Comparison of ENCODE assay signal across 15 cellular contexts in genomic region chr5:16913187-16913839, GRCh38. TPM values are rescaled to one million over a fixed set of nuclear protein-coding genes. Genes with fewer than 3 reads are reported as not detected.
DNase-seq lines count a peak whose midpoint lies in the region; ATAC-seq and TF ChIP-seq lines count a peak whose summit lies in the region.
"Had no signal": no experiment of that assay in that cellular context is flagged by ENCODE, and none has a peak within 500 bp of the region (broad histone marks: within the 10 kb centered on the region; RNA-seq: fewer than 3 reads in every experiment).

No MANE protein-coding gene starts in this region.

- H3K27me3 ChIP-seq in RWPE2 (ENCODE audit: insufficient read depth, poor library complexity, severe bottlenecking), result no peaks in the 10 kb centered on the region
- no peaks in the 10 kb centered on the region for H3K27me3 ChIP-seq in esophagus (ENCODE audit: control insufficient read depth in 1 of 2, insufficient read depth in 2 of 2, low read length in 2 of 2)
- H3K27me3 ChIP-seq: right lobe of liver had no signal

- peaks cover 48% of the 10 kb centered on the region for H3K4me1 Mint-ChIP-seq in Calu3 (ENCODE audit: low read depth, unreplicated experiment)
- peaks cover 45% of the 10 kb centered on the region for H3K4me1 Mint-ChIP-seq in nephron progenitor cell
- H3K4me1 Mint-ChIP-seq in stimulated activated naive CD8-positive, alpha-beta T cell treated with anti-CD3 and anti-CD28 coated beads, Interleukin-15, amount 100 ng/mL, for 72 hours, result no peaks in the 10 kb centered on the region

- no TSS peak for BruUV-seq in Calu3 (replicated peaks; lab: Mats Ljungman, UMichigan)

- DNase-seq in Calu3 (peak; percentile 63), RWPE2 (ENCODE audit: low spot score) (peak; percentile 92), nephron progenitor cell (no peak), SW480 (ENCODE audit: low spot score) (no peak), NCI-H524 (lab: John Stamatoyannopoulos, UW) (no peak)
- DNase-seq in stimulated activated naive CD8-positive, alpha-beta T cell treated with anti-CD3 and anti-CD28 coated beads, Interleukin-15, amount 100 ng/mL, for 72 hours, result no peak
- DNase-seq: activated naive CD4-positive, alpha-beta T cell treated with anti-CD3 and anti-CD28 coated beads for 36 hours; CD8-positive, alpha-beta T cell; MV-4-11; NCI-H2107; right lobe of liver had no signal

- intact Hi-C loops in Calu3 (cut with micrococcal nuclease; ENCODE audit: unreplicated experiment), result loop anchor here (2.0 kb wide), 1 partner anchor 19 kb away; no protein-coding TSS in a partner anchor

- peaks cover 70% of the 10 kb centered on the region for H3K4me1 ChIP-seq in RWPE2 (ENCODE audit: insufficient read depth, poor library complexity, severe bottlenecking)
- H3K4me1 ChIP-seq in esophagus (ENCODE audit: control insufficient read depth in 2 of 2, insufficient read depth in 2 of 2, low read length in 1 of 2), result peaks cover 0 to 3% of the 10 kb centered on the region in 2 donors
- H3K4me1 ChIP-seq: right lobe of liver had no signal

- CTCF ChIA-PET in Calu3 (lab: Charles Lee), result interaction anchor here (0.6 to 2.0 kb wide), 7 partner anchors 9 to 777 kb away, joined by 3 to 6 read pairs (median 3); no protein-coding TSS in a partner anchor

- H3K4me3 Mint-ChIP-seq in Calu3 (ENCODE audit: low read depth, unreplicated experiment), result peak overlapping the region; percentile 63
- H3K4me3 Mint-ChIP-seq in nephron progenitor cell, result no peak overlapping the region
- H3K4me3 Mint-ChIP-seq in stimulated activated naive CD8-positive, alpha-beta T cell treated with anti-CD3 and anti-CD28 coated beads, Interleukin-15, amount 100 ng/mL, for 72 hours, result no peak overlapping the region
- H3K4me3 Mint-ChIP-seq: activated naive CD4-positive, alpha-beta T cell treated with anti-CD3 and anti-CD28 coated beads for 36 hours; CD8-positive, alpha-beta T cell had no signal

- peaks cover 15% of the 10 kb centered on the region for H3K36me3 ChIP-seq in RWPE2 (ENCODE audit: low read depth)
- no peaks in the 10 kb centered on the region for H3K36me3 ChIP-seq in esophagus (ENCODE audit: control insufficient read depth in 2 of 2, insufficient read depth in 2 of 2, low read length in 1 of 2)
- H3K36me3 ChIP-seq: HAP-1, right lobe of liver had no signal

- H3K36me3 Mint-ChIP-seq in Calu3 (ENCODE audit: insufficient read depth, unreplicated experiment) (peaks cover 25% of the 10 kb centered on the region), nephron progenitor cell (ENCODE audit: low read depth) (peaks cover 81% of the 10 kb centered on the region)
- H3K36me3 Mint-ChIP-seq: CD8-positive, alpha-beta T cell had no signal

- H3K4me3 ChIP-seq in RWPE2 (ENCODE audit: severe bottlenecking), result no peak overlapping the region
- no peak overlapping the region for H3K4me3 ChIP-seq in esophagus (ENCODE audit: low read depth in 1 of 2, low read length in 2 of 2)
- H3K4me3 ChIP-seq: HAP-1, right lobe of liver had no signal

- H3K27ac ChIP-seq in RWPE2 (ENCODE audit: poor library complexity, severe bottlenecking) (peak overlapping the region; percentile 93), esophagus (ENCODE audit: low read depth in 2 of 2, low read length in 1 of 2) (peak overlapping the region; percentile 81 to 95)
- H3K27ac ChIP-seq: right lobe of liver had no signal

- H3K9me3 Mint-ChIP-seq in Calu3 (ENCODE audit: low read depth, unreplicated experiment) (peaks cover 2% of the 10 kb centered on the region), nephron progenitor cell (peaks cover 32% of the 10 kb centered on the region)
- no peaks in the 10 kb centered on the region for H3K9me3 Mint-ChIP-seq in stimulated activated naive CD8-positive, alpha-beta T cell treated with anti-CD3 and anti-CD28 coated beads, Interleukin-15, amount 100 ng/mL, for 72 hours

- ATAC-seq in RWPE2 (ENCODE audit: low read depth), result peak; percentile 91
- ATAC-seq in stimulated activated naive CD8-positive, alpha-beta T cell treated with anti-CD3 and anti-CD28 coated beads, Interleukin-15, amount 100 ng/mL, for 72 hours, result no peak
- ATAC-seq in HG03442 (IDR thresholded peaks at IDR 0.05; ENCODE audit: unreplicated experiment), result no peak
- ATAC-seq: CD8-positive, alpha-beta T cell; right lobe of liver; Right ventricle myocardium inferior had no signal

- H3K9me3 ChIP-seq in RWPE2 (ENCODE audit: severe bottlenecking) (no peaks in the 10 kb centered on the region), esophagus (ENCODE audit: control insufficient read depth in 2 of 2, insufficient read depth in 1 of 2, low read depth in 1 of 2, low read length in 1 of 2) (no peaks in the 10 kb centered on the region)
- H3K9me3 ChIP-seq: HAP-1, right lobe of liver had no signal

- peak overlapping the region; percentile 79 for H3K27ac Mint-ChIP-seq in Calu3 (ENCODE audit: unreplicated experiment)
- peak overlapping the region; percentile 34 for H3K27ac Mint-ChIP-seq in nephron progenitor cell
- no peak overlapping the region for H3K27ac Mint-ChIP-seq in stimulated activated naive CD8-positive, alpha-beta T cell treated with anti-CD3 and anti-CD28 coated beads, Interleukin-15, amount 100 ng/mL, for 72 hours
- H3K27ac Mint-ChIP-seq: activated naive CD4-positive, alpha-beta T cell treated with anti-CD3 and anti-CD28 coated beads for 36 hours; CD8-positive, alpha-beta T cell had no signal

- WGBS in esophagus, 2 donors, result 38 to 47% methylated on average over 4 of the region's 4 CpGs

- H3K27me3 Mint-ChIP-seq in Calu3 (ENCODE audit: unreplicated experiment), result no peaks in the 10 kb centered on the region
- H3K27me3 Mint-ChIP-seq in nephron progenitor cell (ENCODE audit: low read depth, poor library complexity), result no peaks in the 10 kb centered on the region
- H3K27me3 Mint-ChIP-seq in stimulated activated naive CD8-positive, alpha-beta T cell treated with anti-CD3 and anti-CD28 coated beads, Interleukin-15, amount 100 ng/mL, for 72 hours, result no peaks in the 10 kb centered on the region

- TF ChIP-seq CTCF in Calu3 (IDR thresholded peaks at IDR 0.05; ENCODE audit: unreplicated experiment), result no peak
- TF ChIP-seq CTCF in RWPE2 (IDR thresholded peaks at IDR 0.05; ENCODE audit: poor library complexity, severe bottlenecking), result no peak
- TF ChIP-seq CTCF in nephron progenitor cell (IDR thresholded peaks at IDR 0.05), result no peak

RNA-seq across cellular contexts. Expression of gene MYO10, which starts 22.8 kb away (rescaled TPM):
- 69.6 and 101 TPM in 2 replicates for total RNA-seq in Calu3 (2022)
- 1 to 10 TPM; 5.8 to 5.9 TPM for polyA plus RNA-seq in esophagus
- total RNA-seq: CD8-positive, alpha-beta T cell had no signal

Comparison
In these comparisons a context has a peak if more than half of its experiments do, and no peak if none do; other contexts are left out.
1. DNase-seq: peak in Calu3 (single experiment) and RWPE2 (single experiment); none in nephron progenitor cell (single experiment), stimulated activated naive CD8-positive, alpha-beta T cell treated with anti-CD3 and anti-CD28 coated beads, Interleukin-15, amount 100 ng/mL, for 72 hours (0 of 2), SW480 (single experiment) and NCI-H524 (0 of 2).
2. H3K27ac Mint-ChIP-seq: peak in Calu3 (single experiment) and nephron progenitor cell (single experiment); none in stimulated activated naive CD8-positive, alpha-beta T cell treated with anti-CD3 and anti-CD28 coated beads, Interleukin-15, amount 100 ng/mL, for 72 hours (0 of 2).